30 cellular contexts compared by ENCODE assay signal in genomic region chr1:51760872-51761271, GRCh38.
DNase-seq lines count a peak whose midpoint lies in the region; ATAC-seq, FAIRE-seq and TF ChIP-seq lines count a peak whose summit lies in the region.
"Had no signal": no experiment of that assay in that cellular context is flagged by ENCODE, and none has a peak within 500 bp of the region (broad histone marks: within the 10 kb centered on the region; RNA-seq: fewer than 3 reads in every experiment).

No MANE protein-coding gene starts in this region.

- H3K4me3 ChIP-seq in PC-9 (no peak overlapping the region), bronchial epithelial cell (ENCODE audit: low read depth, low read length) (no peak overlapping the region)
- H3K4me3 ChIP-seq: cardiac muscle cell, coronary artery, lower lobe of right lung, pancreas, suprapubic skin, upper lobe of right lung had no signal

- peaks cover under 1% of the 10 kb centered on the region for H3K9me3 Mint-ChIP-seq in mesothelial cell of epicardium
- no peaks in the 10 kb centered on the region for H3K9me3 Mint-ChIP-seq in stimulated activated effector memory CD8-positive, alpha-beta T cell treated with anti-CD3 and anti-CD28 coated beads, Interleukin-12 subunit alpha, Interleukin-12 subunit beta, amount 100 ng/mL, for 72 hours
- H3K9me3 Mint-ChIP-seq: activated CD8-positive, alpha-beta T cell treated with anti-CD3 and anti-CD28 coated beads for 36 hours had no signal

- H3K27me3 Mint-ChIP-seq in mesothelial cell of epicardium (ENCODE audit: low read depth) = no peaks in the 10 kb centered on the region
- H3K27me3 Mint-ChIP-seq: activated CD8-positive, alpha-beta T cell treated with anti-CD3 and anti-CD28 coated beads for 36 hours; activated naive CD8-positive, alpha-beta T cell had no signal

- H3K4me3 Mint-ChIP-seq in mesothelial cell of epicardium = no peak overlapping the region
- H3K4me3 Mint-ChIP-seq in stimulated activated effector memory CD8-positive, alpha-beta T cell treated with anti-CD3 and anti-CD28 coated beads, Interleukin-12 subunit alpha, Interleukin-12 subunit beta, amount 100 ng/mL, for 72 hours = no peak overlapping the region
- H3K4me3 Mint-ChIP-seq: activated CD8-positive, alpha-beta T cell treated with anti-CD3 and anti-CD28 coated beads for 36 hours; activated naive CD8-positive, alpha-beta T cell had no signal

- CTCF ChIA-PET in PC-9 (lab: Charles Lee) = no interaction called here

- H3K9me2 ChIP-seq in PC-9 (ENCODE audit: insufficient read depth) = no peaks in the 10 kb centered on the region

- peaks cover 30% of the 10 kb centered on the region for H3K4me1 ChIP-seq in PC-9 (replicated peaks; ENCODE audit: insufficient read depth)
- H3K4me1 ChIP-seq: lower lobe of right lung, suprapubic skin, upper lobe of right lung had no signal

- POLR2A ChIA-PET in PC-9 (lab: Charles Lee; ENCODE audit: unreplicated experiment) = interaction anchor here (0.5 to 0.7 kb wide), 3 partner anchors 11 to 137 kb away, joined by 4 to 5 read pairs (median 4); no protein-coding TSS in a partner anchor

- peaks cover 5% of the 10 kb centered on the region for H3K4me1 Mint-ChIP-seq in mesothelial cell of epicardium
- H3K4me1 Mint-ChIP-seq in stimulated activated effector memory CD8-positive, alpha-beta T cell treated with anti-CD3 and anti-CD28 coated beads, Interleukin-12 subunit alpha, Interleukin-12 subunit beta, amount 100 ng/mL, for 72 hours = peaks cover 9% of the 10 kb centered on the region

- H3K36me3 ChIP-seq in PC-9 (ENCODE audit: low read depth) (peaks cover 41% of the 10 kb centered on the region), bronchial epithelial cell (ENCODE audit: control insufficient read depth, insufficient read depth, low read length) (peaks cover 1% of the 10 kb centered on the region)

- no TSS peak for BruUV-seq in PC-9 (replicated peaks; lab: Mats Ljungman, UMichigan)

- FAIRE-seq in bronchial epithelial cell (lab: Jason Lieb, UNC) = no peak
- FAIRE-seq: frontal cortex, G401.6, pancreas had no signal

- H3K27ac ChIP-seq in PC-9 = peak overlapping the region; percentile 60
- H3K27ac ChIP-seq: cardiac muscle cell, coronary artery, lower lobe of right lung, pancreas, suprapubic skin, upper lobe of right lung had no signal

- H3K27ac Mint-ChIP-seq in mesothelial cell of epicardium = peak overlapping the region; percentile 2
- H3K27ac Mint-ChIP-seq in stimulated activated effector memory CD8-positive, alpha-beta T cell treated with anti-CD3 and anti-CD28 coated beads, Interleukin-12 subunit alpha, Interleukin-12 subunit beta, amount 100 ng/mL, for 72 hours = no peak overlapping the region
- H3K27ac Mint-ChIP-seq: activated CD8-positive, alpha-beta T cell treated with anti-CD3 and anti-CD28 coated beads for 36 hours had no signal

- peak overlapping the region; percentile 38 for H3K4me2 ChIP-seq in PC-9

- ATAC-seq in stimulated activated effector memory CD8-positive, alpha-beta T cell treated with anti-CD3 and anti-CD28 coated beads, Interleukin-12 subunit alpha, Interleukin-12 subunit beta, amount 100 ng/mL, for 72 hours = no peak
- ATAC-seq in omental fat pad (ENCODE audit: low FRiP score) = no peak
- no peak for ATAC-seq in HG03342 (IDR thresholded peaks at IDR 0.05; ENCODE audit: unreplicated experiment)
- ATAC-seq: activated CD4-positive, CD25-positive, alpha-beta regulatory T cell treated with anti-CD3 and anti-CD28 coated beads, Interleukin-2, amount 50 U/mL, for 24 hours; activated CD8-positive, alpha-beta T cell treated with anti-CD3 and anti-CD28 coated beads for 36 hours; lower lobe of right lung; pancreas; upper lobe of right lung had no signal

- no peaks in the 10 kb centered on the region for H4K20me1 ChIP-seq in PC-9 (ENCODE audit: insufficient read depth)

- H3K36me3 Mint-ChIP-seq in mesothelial cell of epicardium = peaks cover 11% of the 10 kb centered on the region
- peaks cover 45% of the 10 kb centered on the region for H3K36me3 Mint-ChIP-seq in stimulated activated effector memory CD8-positive, alpha-beta T cell treated with anti-CD3 and anti-CD28 coated beads, Interleukin-12 subunit alpha, Interleukin-12 subunit beta, amount 100 ng/mL, for 72 hours

- H3K27me3 ChIP-seq in PC-9 (ENCODE audit: insufficient read depth, low read depth) = no peaks in the 10 kb centered on the region
- H3K27me3 ChIP-seq in bronchial epithelial cell (ENCODE audit: control insufficient read depth, insufficient read depth, low read length) = no peaks in the 10 kb centered on the region
- H3K27me3 ChIP-seq: cardiac muscle cell, pancreas, suprapubic skin, upper lobe of right lung had no signal

- intact Hi-C loops in PC-9 (cut with micrococcal nuclease; ENCODE audit: unreplicated experiment) = loop anchor here (2.0 to 5.0 kb wide), 3 partner anchors 89 to 202 kb away; no protein-coding TSS in a partner anchor

- no peak overlapping the region for H2AFZ ChIP-seq in PC-9

- peaks cover 10% of the 10 kb centered on the region; the same call in 1 of the 2 replicates for H3K79me2 ChIP-seq in PC-9 (ENCODE audit: low read depth)

- DNase-seq in EH (ENCODE audit: low read depth) = peak; percentile 27
- peak in 1 of 2 experiments; percentile 76 for DNase-seq in PC-9
- DNase-seq in bronchial epithelial cell (ENCODE audit: low read depth) = peak; percentile 55
- no peak for DNase-seq in mesothelial cell of epicardium (ENCODE audit: low spot score in 2 of 2, unreplicated experiment in 2 of 2)
- DNase-seq in NCI-H2196 treated with DMSO at 0.1 percent for 48 hours (lab: John Stamatoyannopoulos, UW; ENCODE audit: unreplicated experiment) = no peak
- DNase-seq in stimulated activated effector memory CD8-positive, alpha-beta T cell treated with anti-CD3 and anti-CD28 coated beads, Interleukin-12 subunit alpha, Interleukin-12 subunit beta, amount 100 ng/mL, for 72 hours (ENCODE audit: low spot score in 2 of 2) = no peak
- DNase-seq in omental fat pad (ENCODE audit: low spot score) = no peak
- DNase-seq: activated CD8-positive, alpha-beta T cell treated with anti-CD3 and anti-CD28 coated beads for 36 hours; activated effector memory CD4-positive, alpha-beta T cell treated with Interleukin-2 at 50 U/mL for 16 hours; aorta; COR-L47; HCEC 1CT; IMR-90; lower lobe of right lung; NCI-H1436 treated with DMSO at 0.1 percent for 48 hours; NCI-H2081 treated with DMSO at 0.1 percent for 48 hours; NCI-H345; NCI-H748 treated with DMSO at 0.1 percent for 48 hours; pancreas; retina; stimulated activated naive CD4-positive, alpha-beta T cell; upper lobe of right lung had no signal

- H3F3A ChIP-seq in PC-9 (ENCODE audit: insufficient read depth, low read depth) = peaks cover 48% of the 10 kb centered on the region

- TF ChIP-seq CTCF in PC-9 (conservative IDR thresholded peaks at IDR 0.05) (no peak), bronchial epithelial cell (IDR thresholded peaks at IDR 0.05; ENCODE audit: insufficient read depth, low read length, severe bottlenecking) (no peak), mesothelial cell of epicardium (IDR thresholded peaks at IDR 0.05; ENCODE audit: unreplicated experiment) (no peak), omental fat pad (IDR thresholded peaks at IDR 0.05) (no peak)

- no peaks in the 10 kb centered on the region for H3K9me3 ChIP-seq in PC-9 (ENCODE audit: insufficient read depth, low read depth)
- H3K9me3 ChIP-seq: lower lobe of right lung, pancreas, suprapubic skin, upper lobe of right lung had no signal

Comparison
In these comparisons a context has a peak if more than half of its experiments do, and no peak if none do; other contexts are left out.
1. DNase-seq: peak in EH (single experiment) and bronchial epithelial cell (single experiment); none in mesothelial cell of epicardium (0 of 2), NCI-H2196 treated with DMSO at 0.1 percent for 48 hours (single experiment), stimulated activated effector memory CD8-positive, alpha-beta T cell treated with anti-CD3 and anti-CD28 coated beads, Interleukin-12 subunit alpha, Interleukin-12 subunit beta, amount 100 ng/mL, for 72 hours (0 of 2) and omental fat pad (single experiment).